Comparison of ENCODE assay signal across 16 cellular contexts in genomic region chr13:39835253-39835652, GRCh38.
A peak's percentile ranks its signal among the peaks of the same experiment; 100 is the strongest.
DNase-seq lines count a peak whose midpoint lies in the region; ATAC-seq and TF ChIP-seq lines count a peak whose summit lies in the region.
"Had no signal": no experiment of that assay in that cellular context is flagged by ENCODE, and none has a peak within 500 bp of the region (broad histone marks: within the 10 kb centered on the region; RNA-seq: fewer than 3 reads in every experiment).

No MANE protein-coding gene starts in this region.

- H3K27me3 Mint-ChIP-seq in CD14-positive monocyte (ENCODE audit: low read depth in 3 of 3) = no peaks in the 10 kb centered on the region

- H2AFZ ChIP-seq in osteoblast (ENCODE audit: low read length) = peak overlapping the region; percentile 89

- peaks cover 0 to 9% (median 0%) of the 10 kb centered on the region in 45 donors for H3K27me3 ChIP-seq in dorsolateral prefrontal cortex
- H3K27me3 ChIP-seq in osteoblast (ENCODE audit: insufficient read depth, low read length) = no peaks in the 10 kb centered on the region
- H3K27me3 ChIP-seq: testis had no signal

- no peaks in the 10 kb centered on the region for H3K4me1 Mint-ChIP-seq in CD14-positive monocyte
- H3K4me1 Mint-ChIP-seq: natural killer cell had no signal

- peaks cover 0 to 5% (median 2%) of the 10 kb centered on the region in 7 donors for H3K9me3 Mint-ChIP-seq in CD14-positive monocyte
- H3K9me3 Mint-ChIP-seq: activated naive CD4-positive, alpha-beta T cell treated with anti-CD3 and anti-CD28 coated beads for 36 hours; brain; natural killer cell had no signal

- no peak for ATAC-seq in left colon
- ATAC-seq: natural killer cell had no signal

- no peaks in the 10 kb centered on the region for H3K79me2 ChIP-seq in osteoblast (ENCODE audit: insufficient read depth, low read length)

- no peaks in the 10 kb centered on the region for H3K36me3 ChIP-seq in osteoblast (ENCODE audit: insufficient read depth, low read length)

- no peak overlapping the region for H3K27ac Mint-ChIP-seq in CD14-positive monocyte
- H3K27ac Mint-ChIP-seq: activated naive CD4-positive, alpha-beta T cell treated with anti-CD3 and anti-CD28 coated beads for 36 hours; brain; natural killer cell had no signal

- H3K4me2 ChIP-seq in osteoblast (ENCODE audit: insufficient read depth, low read length) = peak overlapping the region; percentile 92
- H3K4me2 ChIP-seq: KMS-11 had no signal

- H3K9me3 ChIP-seq in osteoblast (ENCODE audit: low read depth, low read length) = no peaks in the 10 kb centered on the region
- H3K9me3 ChIP-seq: testis had no signal

- TF ChIP-seq CTCF in dorsolateral prefrontal cortex (IDR thresholded peaks at IDR 0.05 in 54 of 56, conservative IDR thresholded peaks at IDR 0.05 in 2 of 56; ENCODE audit: low read depth in 1 of 56, partially characterized antibody in 56 of 56) = no peak
- no peak for TF ChIP-seq CTCF in osteoblast (IDR thresholded peaks at IDR 0.05; ENCODE audit: extremely low read depth, low read depth, low read length)
- TF ChIP-seq CTCF in CD14-positive monocyte (IDR thresholded peaks at IDR 0.05) = no peak

- H3K4me1 ChIP-seq in osteoblast (ENCODE audit: insufficient read depth, low read length) = peaks cover 11% of the 10 kb centered on the region
- H3K4me1 ChIP-seq: testis had no signal

- no peaks in the 10 kb centered on the region for H3K36me3 Mint-ChIP-seq in CD14-positive monocyte
- H3K36me3 Mint-ChIP-seq: brain, natural killer cell had no signal

- H3K4me3 Mint-ChIP-seq in CD14-positive monocyte = no peak overlapping the region
- H3K4me3 Mint-ChIP-seq: activated naive CD4-positive, alpha-beta T cell treated with anti-CD3 and anti-CD28 coated beads for 36 hours; brain; natural killer cell had no signal

- H4K20me1 ChIP-seq in osteoblast (ENCODE audit: insufficient read depth, low read length) = no peaks in the 10 kb centered on the region

- DNase-seq in LHCN-M2 (ENCODE audit: low read depth) (peak; percentile 23), NCI-H748 (lab: John Stamatoyannopoulos, UW; ENCODE audit: unreplicated experiment) (peak; percentile 69), dorsolateral prefrontal cortex (no peak), osteoblast (ENCODE audit: insufficient read length, low spot score, missing footprints) (no peak), hippocampal formation (lab: John Stamatoyannopoulos, UW) (no peak), CD14-positive monocyte (ENCODE audit: low spot score) (no peak), left colon (no peak), AG08396 (ENCODE audit: low spot score) (no peak)
- DNase-seq: activated CD4-positive, alpha-beta T cell treated with anti-CD3 and anti-CD28 coated beads for 4 hours; activated naive CD4-positive, alpha-beta T cell treated with anti-CD3 and anti-CD28 coated beads for 36 hours; effector CD8-positive, alpha-beta T cell; natural killer cell; T1000; testis had no signal

- H3K4me3 ChIP-seq in dorsolateral prefrontal cortex (peak overlapping the region in 41 of 59 donors; percentile 1 to 49 (median 27)), osteoblast (ENCODE audit: insufficient read depth, low read length) (peak overlapping the region; percentile 69)
- H3K4me3 ChIP-seq: testis had no signal

- intact Hi-C loops in dorsolateral prefrontal cortex (cut with DNase I) = no loop called here
- intact Hi-C loops in CD14-positive monocyte (cut with micrococcal nuclease) = no loop called here
- intact Hi-C loops in left colon (cut with DNase I, micrococcal nuclease) = no loop called here

- no peak overlapping the region for H3K27ac ChIP-seq in dorsolateral prefrontal cortex
- no peak overlapping the region for H3K27ac ChIP-seq in osteoblast (ENCODE audit: low read depth, low read length)
- H3K27ac ChIP-seq: KMS-11, testis had no signal

Comparison
In these comparisons a context has a peak if more than half of its experiments do, and no peak if none do; other contexts are left out.
1. DNase-seq: peak in LHCN-M2 (single experiment) and NCI-H748 (single experiment); none in dorsolateral prefrontal cortex (0 of 10), osteoblast (single experiment), hippocampal formation (0 of 2), CD14-positive monocyte (single experiment), left colon (0 of 2) and AG08396 (single experiment).